Comparison of ENCODE assay signal across 1 cellular context in genomic region chr9:32589083-32589713, GRCh38.
TF ChIP-seq lines count a peak whose summit lies in the region.

No MANE protein-coding gene starts in this region.

TF ChIP-seq in H1, 55 proteins besides CTCF, POLR2A, EP300 and RAD21:
- TF ChIP-seq POU5F1 (IDR thresholded peaks at IDR 0.05; ENCODE audit: low read depth, low read length) (no peak), SIN3A (conservative IDR thresholded peaks at IDR 0.05 in 1 of 2, IDR thresholded peaks at IDR 0.05 in 1 of 2; ENCODE audit: low read depth in 1 of 2, low read length in 2 of 2) (no peak), CEBPB (IDR thresholded peaks at IDR 0.05; ENCODE audit: low read depth, low read length) (peak; percentile 23; the same call in 1 of the 2 replicates), SP2 (IDR thresholded peaks at IDR 0.05; ENCODE audit: low read length) (no peak), CHD2 (IDR thresholded peaks at IDR 0.05; ENCODE audit: low read length) (no peak), CTBP2 (IDR thresholded peaks at IDR 0.05; ENCODE audit: borderline replicate concordance, insufficient read depth, insufficient read length, low read length) (no peak), YY1 (IDR thresholded peaks at IDR 0.05; ENCODE audit: low read depth, low read length) (no peak), TAF7 (optimal IDR thresholded peaks at IDR 0.05; ENCODE audit: borderline replicate concordance, low read depth, low read length) (no peak)
